Comparison of ENCODE assay signal across 1 cellular context in the genomic region with DNA sequence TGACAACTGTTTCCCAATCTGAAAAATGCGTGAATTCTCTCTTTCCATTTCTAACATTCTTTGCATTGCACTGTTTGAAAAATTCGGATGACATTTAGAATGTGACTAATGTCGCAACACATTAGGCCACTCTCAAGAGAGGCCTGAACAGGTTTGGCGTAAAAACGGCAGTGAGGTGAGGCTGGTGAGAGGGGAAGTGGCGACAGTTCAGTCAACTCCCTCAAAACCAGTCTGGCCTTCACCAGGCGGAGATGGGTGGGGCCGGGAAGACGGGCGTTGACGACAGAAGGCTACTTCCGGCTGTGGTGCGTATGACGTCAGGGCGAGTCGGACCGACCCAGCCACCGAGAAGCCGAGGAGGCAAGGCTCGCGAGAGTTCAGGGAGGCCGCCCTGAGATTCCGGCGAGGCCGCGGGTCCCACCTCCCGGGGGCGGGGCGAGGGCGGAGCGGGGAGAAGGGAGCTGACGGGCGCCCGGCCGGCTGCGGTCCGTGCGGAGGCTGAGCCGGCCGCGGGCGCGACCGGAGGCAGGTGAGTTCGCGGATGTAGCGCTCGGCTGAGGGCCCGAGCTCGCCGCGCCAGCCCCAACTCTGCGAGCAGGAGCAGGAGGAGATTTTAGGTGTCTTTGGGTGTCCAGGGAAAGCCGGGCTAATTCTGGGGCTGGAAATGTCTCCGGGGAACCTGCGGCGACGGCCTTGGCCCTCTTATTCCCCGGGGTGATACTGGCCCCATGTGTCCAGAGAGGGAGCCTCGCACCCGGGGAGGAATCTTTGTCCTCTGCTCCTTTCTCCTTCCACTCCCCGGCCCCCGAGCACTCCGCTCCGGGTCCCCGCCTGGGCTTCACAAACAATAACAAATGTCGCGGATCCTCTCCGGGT.
TF ChIP-seq lines count a peak whose summit lies in the region.

A gene (plus strand): TSS at position 483 of the 876 bp plus-strand sequence. CDS start 53,435 bp downstream, outside the sequence.

TF ChIP-seq in HepG2, 621 proteins besides CTCF, POLR2A, EP300 and RAD21 (continued from another document):
- TF ChIP-seq, protein P1, sequence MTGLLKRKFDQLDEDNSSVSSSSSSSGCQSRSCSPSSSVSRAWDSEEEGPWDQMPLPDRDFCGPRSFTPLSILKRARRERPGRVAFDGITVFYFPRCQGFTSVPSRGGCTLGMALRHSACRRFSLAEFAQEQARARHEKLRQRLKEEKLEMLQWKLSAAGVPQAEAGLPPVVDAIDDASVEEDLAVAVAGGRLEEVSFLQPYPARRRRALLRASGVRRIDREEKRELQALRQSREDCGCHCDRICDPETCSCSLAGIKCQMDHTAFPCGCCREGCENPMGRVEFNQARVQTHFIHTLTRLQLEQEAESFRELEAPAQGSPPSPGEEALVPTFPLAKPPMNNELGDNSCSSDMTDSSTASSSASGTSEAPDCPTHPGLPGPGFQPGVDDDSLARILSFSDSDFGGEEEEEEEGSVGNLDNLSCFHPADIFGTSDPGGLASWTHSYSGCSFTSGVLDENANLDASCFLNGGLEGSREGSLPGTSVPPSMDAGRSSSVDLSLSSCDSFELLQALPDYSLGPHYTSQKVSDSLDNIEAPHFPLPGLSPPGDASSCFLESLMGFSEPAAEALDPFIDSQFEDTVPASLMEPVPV (CRISPR knock-in tag; IDR thresholded peaks at IDR 0.05): no peak; the same call in 1 of the 2 replicates
- TF ChIP-seq, protein P2, sequence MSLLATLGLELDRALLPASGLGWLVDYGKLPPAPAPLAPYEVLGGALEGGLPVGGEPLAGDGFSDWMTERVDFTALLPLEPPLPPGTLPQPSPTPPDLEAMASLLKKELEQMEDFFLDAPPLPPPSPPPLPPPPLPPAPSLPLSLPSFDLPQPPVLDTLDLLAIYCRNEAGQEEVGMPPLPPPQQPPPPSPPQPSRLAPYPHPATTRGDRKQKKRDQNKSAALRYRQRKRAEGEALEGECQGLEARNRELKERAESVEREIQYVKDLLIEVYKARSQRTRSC (CRISPR knock-in tag; IDR thresholded peaks at IDR 0.05; ENCODE audit: low read depth): no peak
- TF ChIP-seq, protein P3, sequence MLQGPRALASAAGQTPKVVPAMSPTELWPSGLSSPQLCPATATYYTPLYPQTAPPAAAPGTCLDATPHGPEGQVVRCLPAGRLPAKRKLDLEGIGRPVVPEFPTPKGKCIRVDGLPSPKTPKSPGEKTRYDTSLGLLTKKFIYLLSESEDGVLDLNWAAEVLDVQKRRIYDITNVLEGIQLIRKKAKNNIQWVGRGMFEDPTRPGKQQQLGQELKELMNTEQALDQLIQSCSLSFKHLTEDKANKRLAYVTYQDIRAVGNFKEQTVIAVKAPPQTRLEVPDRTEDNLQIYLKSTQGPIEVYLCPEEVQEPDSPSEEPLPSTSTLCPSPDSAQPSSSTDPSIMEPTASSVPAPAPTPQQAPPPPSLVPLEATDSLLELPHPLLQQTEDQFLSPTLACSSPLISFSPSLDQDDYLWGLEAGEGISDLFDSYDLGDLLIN (CRISPR knock-in tag; IDR thresholded peaks at IDR 0.05; ENCODE audit: borderline replicate concordance): 0 out of 2 replicates have a peak, but pooled peaks have one; percentile 41
- TF ChIP-seq, protein P4, sequence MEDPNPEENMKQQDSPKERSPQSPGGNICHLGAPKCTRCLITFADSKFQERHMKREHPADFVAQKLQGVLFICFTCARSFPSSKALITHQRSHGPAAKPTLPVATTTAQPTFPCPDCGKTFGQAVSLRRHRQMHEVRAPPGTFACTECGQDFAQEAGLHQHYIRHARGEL (CRISPR knock-in tag; IDR thresholded peaks at IDR 0.05): no peak
- TF ChIP-seq ATRX (CRISPR knock-in tag; IDR thresholded peaks at IDR 0.05; ENCODE audit: borderline replicate concordance) (no peak), NAIF1 (CRISPR knock-in tag; IDR thresholded peaks at IDR 0.05; ENCODE audit: borderline replicate concordance) (no peak), MAZ (IDR thresholded peaks at IDR 0.05; ENCODE audit: borderline replicate concordance, low read depth, low read length) (peak; percentile 71), MAZ (CRISPR knock-in tag; IDR thresholded peaks at IDR 0.05; ENCODE audit: low read depth) (peak; percentile 55), ZSCAN31 (CRISPR knock-in tag; IDR thresholded peaks at IDR 0.05; ENCODE audit: low read depth) (peak; percentile 28; the same call in 1 of the 2 replicates), ZNF251 (CRISPR knock-in tag; IDR thresholded peaks at IDR 0.05) (no peak), U2AF1 (optimal IDR thresholded peaks at IDR 0.05; ENCODE audit: low read depth, low read length) (no peak), ZNF746 (CRISPR knock-in tag; IDR thresholded peaks at IDR 0.05) (0 out of 2 replicates have a peak, but pooled peaks have one; percentile 52), SP2 (CRISPR knock-in tag; IDR thresholded peaks at IDR 0.05) (peak; percentile 63)
- TF ChIP-seq, protein P5, sequence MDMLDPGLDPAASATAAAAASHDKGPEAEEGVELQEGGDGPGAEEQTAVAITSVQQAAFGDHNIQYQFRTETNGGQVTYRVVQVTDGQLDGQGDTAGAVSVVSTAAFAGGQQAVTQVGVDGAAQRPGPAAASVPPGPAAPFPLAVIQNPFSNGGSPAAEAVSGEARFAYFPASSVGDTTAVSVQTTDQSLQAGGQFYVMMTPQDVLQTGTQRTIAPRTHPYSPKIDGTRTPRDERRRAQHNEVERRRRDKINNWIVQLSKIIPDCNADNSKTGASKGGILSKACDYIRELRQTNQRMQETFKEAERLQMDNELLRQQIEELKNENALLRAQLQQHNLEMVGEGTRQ (IDR thresholded peaks at IDR 0.05; ENCODE audit: low read depth, low read length): no peak
- TF ChIP-seq, protein P5 (CRISPR knock-in tag; IDR thresholded peaks at IDR 0.05; ENCODE audit: borderline replicate concordance): no peak
- TF ChIP-seq, protein P6, sequence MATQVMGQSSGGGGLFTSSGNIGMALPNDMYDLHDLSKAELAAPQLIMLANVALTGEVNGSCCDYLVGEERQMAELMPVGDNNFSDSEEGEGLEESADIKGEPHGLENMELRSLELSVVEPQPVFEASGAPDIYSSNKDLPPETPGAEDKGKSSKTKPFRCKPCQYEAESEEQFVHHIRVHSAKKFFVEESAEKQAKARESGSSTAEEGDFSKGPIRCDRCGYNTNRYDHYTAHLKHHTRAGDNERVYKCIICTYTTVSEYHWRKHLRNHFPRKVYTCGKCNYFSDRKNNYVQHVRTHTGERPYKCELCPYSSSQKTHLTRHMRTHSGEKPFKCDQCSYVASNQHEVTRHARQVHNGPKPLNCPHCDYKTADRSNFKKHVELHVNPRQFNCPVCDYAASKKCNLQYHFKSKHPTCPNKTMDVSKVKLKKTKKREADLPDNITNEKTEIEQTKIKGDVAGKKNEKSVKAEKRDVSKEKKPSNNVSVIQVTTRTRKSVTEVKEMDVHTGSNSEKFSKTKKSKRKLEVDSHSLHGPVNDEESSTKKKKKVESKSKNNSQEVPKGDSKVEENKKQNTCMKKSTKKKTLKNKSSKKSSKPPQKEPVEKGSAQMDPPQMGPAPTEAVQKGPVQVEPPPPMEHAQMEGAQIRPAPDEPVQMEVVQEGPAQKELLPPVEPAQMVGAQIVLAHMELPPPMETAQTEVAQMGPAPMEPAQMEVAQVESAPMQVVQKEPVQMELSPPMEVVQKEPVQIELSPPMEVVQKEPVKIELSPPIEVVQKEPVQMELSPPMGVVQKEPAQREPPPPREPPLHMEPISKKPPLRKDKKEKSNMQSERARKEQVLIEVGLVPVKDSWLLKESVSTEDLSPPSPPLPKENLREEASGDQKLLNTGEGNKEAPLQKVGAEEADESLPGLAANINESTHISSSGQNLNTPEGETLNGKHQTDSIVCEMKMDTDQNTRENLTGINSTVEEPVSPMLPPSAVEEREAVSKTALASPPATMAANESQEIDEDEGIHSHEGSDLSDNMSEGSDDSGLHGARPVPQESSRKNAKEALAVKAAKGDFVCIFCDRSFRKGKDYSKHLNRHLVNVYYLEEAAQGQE (IDR thresholded peaks at IDR 0.05; ENCODE audit: borderline replicate concordance in 1 of 2, low read depth in 1 of 2, low read length in 2 of 2): peak in 1 of 2 experiments; percentile 28; a peak in 1 of 4 replicates
